Comparison of ENCODE assay signal across 8 cellular contexts in the genomic region with DNA sequence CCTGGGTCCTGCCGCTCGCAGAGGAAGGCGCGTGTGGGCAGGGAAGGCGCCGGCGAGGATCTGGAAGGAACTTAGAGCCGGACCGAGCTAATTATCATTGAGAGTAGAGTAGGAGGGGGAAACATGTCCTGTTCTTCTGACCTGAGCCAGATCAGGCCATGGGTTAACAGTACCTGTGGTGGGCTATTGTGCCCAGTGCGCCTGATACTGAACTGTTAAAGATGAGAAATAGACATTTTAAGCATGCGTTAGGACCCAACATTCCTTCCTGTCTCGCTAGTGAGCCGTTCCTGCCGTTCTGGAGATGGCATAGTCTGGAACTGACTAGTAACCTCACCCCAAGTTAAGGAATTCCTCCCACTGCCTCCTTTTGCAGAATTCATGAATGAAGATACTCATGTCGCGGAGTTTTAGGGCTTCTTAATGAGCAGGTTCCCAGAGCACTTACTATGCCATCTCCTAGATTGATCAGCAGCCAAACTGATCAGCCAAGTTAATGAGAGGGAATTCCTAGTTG. TPM values are rescaled to one million over a fixed set of nuclear protein-coding genes. Genes with fewer than 3 reads are reported as not detected.
DNase-seq lines count a peak whose midpoint lies in the region; ATAC-seq, FAIRE-seq and TF ChIP-seq lines count a peak whose summit lies in the region.

No MANE protein-coding gene starts in this region.

- CTCF ChIA-PET in A673 (lab: Charles Lee) = no interaction called here
- CTCF ChIA-PET in H1 (lab: Charles Lee; ENCODE audit: partially characterized antibody) = interaction anchor here (1.0 to 40.7 kb wide), 4 partner anchors 11 to 81 kb away, joined by 3 to 1450 read pairs (median 84); partner anchors contain the start of gene ALX3

- 12% methylated on average over 16 of the region's 16 CpGs; no CpG with 5 or more reads in 1 of the 2 experiments for WGBS in H1 (ENCODE audit: extremely low coverage in 1 of 2, insufficient coverage in 1 of 2, insufficient read length in 1 of 2, insufficient replicate concordance in 2 of 2, low coverage in 1 of 2, low lambda C conversion rate in 2 of 2, missing lambda C conversion rate in 1 of 2), 2 experiments

- POLR2A ChIA-PET in A673 (lab: Charles Lee; ENCODE audit: low non-redundant PET) (no interaction called here), H1 (lab: Charles Lee; ENCODE audit: partially characterized antibody) (interaction anchor here (0.6 to 2.3 kb wide), 19 partner anchors 8 to 344 kb away, joined by 3 to 13 read pairs (median 4); partner anchors contain the start of genes AHCYL1, ALX3 and RBM15)

- no peaks in the 10 kb centered on the region for H3K9me2 ChIP-seq in OCI-LY1 (ENCODE audit: low read depth, low read length)
- no peaks in the 10 kb centered on the region for H3K9me2 ChIP-seq in neural cell (ENCODE audit: insufficient read depth, low read length)

- H3K4me2 ChIP-seq in OCI-LY1 (ENCODE audit: low read length) (peak overlapping the region; percentile 67), H1 (ENCODE audit: insufficient read depth in 1 of 2, low read depth in 2 of 2, low read length in 2 of 2) (peak overlapping the region; percentile 92), neural cell (ENCODE audit: low read length) (peak overlapping the region; percentile 59)

- no peak overlapping the region for H3K23ac ChIP-seq in H1 (ENCODE audit: insufficient read length)

- H3K4me3 ChIP-seq in A673 (ENCODE audit: low read depth, low read length, poor library complexity, severe bottlenecking) = peak overlapping the region; percentile 87
- peak overlapping the region; percentile 79 for H3K4me3 ChIP-seq in OCI-LY1 (ENCODE audit: low read depth, low read length, poor library complexity, severe bottlenecking)
- H3K4me3 ChIP-seq in H1 (ENCODE audit: extremely low read depth in 1 of 4, insufficient read depth in 2 of 4, low read depth in 3 of 4, low read length in 4 of 4) = peak overlapping the region; percentile 71 to 97 (median 81)
- H3K4me3 ChIP-seq in neural cell (ENCODE audit: low read length) = peak overlapping the region; percentile 95

- no peaks in the 10 kb centered on the region for H3K27me3 ChIP-seq in A673 (replicated peaks; ENCODE audit: insufficient read depth, low read depth, low read length, poor library complexity)
- no peaks in the 10 kb centered on the region for H3K27me3 ChIP-seq in OCI-LY1 (ENCODE audit: insufficient read depth, low read length)
- H3K27me3 ChIP-seq in H1 (replicated peaks in 1 of 4; ENCODE audit: control insufficient read depth in 3 of 4, extremely low read depth in 1 of 4, insufficient read depth in 3 of 4, low read length in 3 of 4) = no peaks in the 10 kb centered on the region
- no peaks in the 10 kb centered on the region for H3K27me3 ChIP-seq in neural cell (ENCODE audit: insufficient read depth, low read depth, low read length)

- no peak overlapping the region for H4K91ac ChIP-seq in H1 (replicated peaks; ENCODE audit: insufficient read length, low read length)

- H3F3A ChIP-seq in OCI-LY1 (ENCODE audit: insufficient read depth, low read length) = no peaks in the 10 kb centered on the region
- no peaks in the 10 kb centered on the region for H3F3A ChIP-seq in neural cell (ENCODE audit: insufficient read depth, low read length, poor library complexity, severe bottlenecking)

- TF ChIP-seq EP300 in H1 (IDR thresholded peaks at IDR 0.05; ENCODE audit: borderline replicate concordance in 1 of 2, low read depth in 2 of 2, low read length in 2 of 2) (no peak), neural cell (conservative IDR thresholded peaks at IDR 0.05; ENCODE audit: poor library complexity, severe bottlenecking) (no peak)

- H4K8ac ChIP-seq in H1 (ENCODE audit: extremely low read depth, insufficient read depth, low read length) = no peak overlapping the region; the same call in 1 of the 2 replicates

- H2BK20ac ChIP-seq in H1 (ENCODE audit: low read length) = no peak overlapping the region

- H2BK15ac ChIP-seq in H1 (ENCODE audit: low read length) = no peak overlapping the region

- no peaks in the 10 kb centered on the region for H3K9me3 ChIP-seq in A673 (ENCODE audit: low read depth, low read length, poor library complexity, severe bottlenecking)
- H3K9me3 ChIP-seq in OCI-LY1 (ENCODE audit: low read length) = no peaks in the 10 kb centered on the region
- H3K9me3 ChIP-seq in H1 (ENCODE audit: insufficient read depth in 2 of 2, low read depth in 1 of 2, low read length in 1 of 2) = no peaks in the 10 kb centered on the region
- H3K9me3 ChIP-seq in neural cell (ENCODE audit: low read length) = no peaks in the 10 kb centered on the region

- H4K20me1 ChIP-seq in OCI-LY1 (ENCODE audit: insufficient read depth, low read length) (no peaks in the 10 kb centered on the region), H1 (replicated peaks in 1 of 2; ENCODE audit: control insufficient read depth in 1 of 2, insufficient read depth in 2 of 2, low read length in 2 of 2) (peaks cover 0 to 8% of the 10 kb centered on the region in 2 experiments), neural cell (ENCODE audit: insufficient read depth) (no peaks in the 10 kb centered on the region)

- H3K14ac ChIP-seq in H1 (ENCODE audit: insufficient read length) = no peak overlapping the region

- H3K4me1 ChIP-seq in A673 (ENCODE audit: insufficient read depth, low read length, poor library complexity, severe bottlenecking) (peaks cover 8% of the 10 kb centered on the region), OCI-LY1 (ENCODE audit: insufficient read depth, low read length, severe bottlenecking) (peaks cover 47% of the 10 kb centered on the region), H1 (replicated peaks in 1 of 4; ENCODE audit: control insufficient read depth in 3 of 4, insufficient read depth in 4 of 4, low read length in 3 of 4) (peaks cover 0 to 9% (median 5%) of the 10 kb centered on the region in 4 experiments; a peak in 4 of 7 replicates)

- H2AFZ ChIP-seq in OCI-LY1 (ENCODE audit: low read length) (no peak overlapping the region), H1 (ENCODE audit: low read length) (no peak overlapping the region), neural cell (ENCODE audit: low read depth, low read length) (peak overlapping the region; percentile 70)

- H3K4ac ChIP-seq in H1 (replicated peaks; ENCODE audit: insufficient read length, low read depth, low read length) = peak overlapping the region; percentile 15

- no peak overlapping the region for H3K56ac ChIP-seq in H1 (replicated peaks; ENCODE audit: insufficient read length, low read depth, low read length)

- TF ChIP-seq POLR2A in H1 (IDR thresholded peaks at IDR 0.05; ENCODE audit: control extremely low read depth in 1 of 2, low read depth in 2 of 2, low read length in 2 of 2) = no peak

- peaks cover 8% of the 10 kb centered on the region for H3K79me2 ChIP-seq in OCI-LY1 (ENCODE audit: insufficient read depth, low read length)
- peaks cover 9 to 27% of the 10 kb centered on the region in 2 experiments for H3K79me2 ChIP-seq in H1 (ENCODE audit: control insufficient read depth in 1 of 2, insufficient read depth in 2 of 2, low read length in 2 of 2)
- H3K79me2 ChIP-seq in neural cell (replicated peaks; ENCODE audit: insufficient read depth, low read length) = peaks cover 27% of the 10 kb centered on the region

- peak; percentile 28 for ATAC-seq in GM19351 (IDR thresholded peaks at IDR 0.05; ENCODE audit: unreplicated experiment)

- intact Hi-C loops in A673 (cut with micrococcal nuclease; ENCODE audit: unreplicated experiment) = no loop called here

- H2BK5ac ChIP-seq in H1 (ENCODE audit: low read depth, low read length) = peak overlapping the region; percentile 63

- peak overlapping the region; percentile 46; the same call in 1 of the 2 replicates for H2AK5ac ChIP-seq in H1 (ENCODE audit: low read depth, low read length)

- peak overlapping the region; percentile 35 for H4K5ac ChIP-seq in H1 (ENCODE audit: insufficient read length, low read depth, low read length)

- no peak overlapping the region for H2BK12ac ChIP-seq in H1 (ENCODE audit: low read depth, low read length)

- DNase-seq in A673 (ENCODE audit: low spot score) = no peak
- no peak for DNase-seq in H1 (ENCODE audit: low read depth in 1 of 2, low spot score in 2 of 2)
- no peak for DNase-seq in NCI-H2029 treated with DMSO at 0.1 percent for 48 hours (lab: John Stamatoyannopoulos, UW)
- no peak for DNase-seq in frontal cortex (ENCODE audit: low spot score in 2 of 2)
- DNase-seq in 8988T = no peak

- no TSS peak for BruUV-seq in A673 (replicated peaks; lab: Mats Ljungman, UMichigan)

- H3K23me2 ChIP-seq in H1 (ENCODE audit: low read depth, low read length) = peaks cover 7% of the 10 kb centered on the region; the same call in 1 of the 2 replicates

- peak overlapping the region; percentile 94 for H3K27ac ChIP-seq in A673 (ENCODE audit: low read depth, low read length, poor library complexity, severe bottlenecking)
- H3K27ac ChIP-seq in OCI-LY1 (ENCODE audit: low read depth, low read length, poor library complexity, severe bottlenecking) = no peak overlapping the region
- peak overlapping the region; percentile 52; the same call in 1 of the 2 replicates for H3K27ac ChIP-seq in H1 (ENCODE audit: low read depth, low read length)
- H3K27ac ChIP-seq in neural cell (ENCODE audit: low read length) = peak overlapping the region; percentile 93

- H3K36me3 ChIP-seq in A673 (ENCODE audit: insufficient read depth, low read length, poor library complexity, severe bottlenecking) = peaks cover 23% of the 10 kb centered on the region
- peaks cover 31% of the 10 kb centered on the region for H3K36me3 ChIP-seq in OCI-LY1 (ENCODE audit: insufficient read depth, low read length)
- H3K36me3 ChIP-seq in H1 (ENCODE audit: control insufficient read depth in 2 of 4, insufficient read depth in 4 of 4, low read length in 3 of 4) = peaks cover 16 to 30% (median 23%) of the 10 kb centered on the region in 4 experiments
- peaks cover 13% of the 10 kb centered on the region for H3K36me3 ChIP-seq in neural cell (ENCODE audit: insufficient read depth, low read length)

- no peak for FAIRE-seq in H1 (lab: Jason Lieb, UNC)
- FAIRE-seq in frontal cortex (lab: Jason Lieb, UNC) = no peak

- no peak for TF ChIP-seq RAD21 in H1 (IDR thresholded peaks at IDR 0.05 in 1 of 2, conservative IDR thresholded peaks at IDR 0.05 in 1 of 2; ENCODE audit: low read depth in 2 of 2, low read length in 2 of 2)
- no peak for TF ChIP-seq RAD21 in neural cell (conservative IDR thresholded peaks at IDR 0.05)

- TF ChIP-seq CTCF in A673 (conservative IDR thresholded peaks at IDR 0.05; ENCODE audit: low read depth, low read length) = no peak
- no peak for TF ChIP-seq CTCF in OCI-LY1 (IDR thresholded peaks at IDR 0.05; ENCODE audit: low read length)
- no peak for TF ChIP-seq CTCF in H1 (IDR thresholded peaks at IDR 0.05; ENCODE audit: control extremely low read depth in 1 of 3, insufficient read depth in 1 of 3, low read depth in 1 of 3, low read length in 3 of 3)
- no peak for TF ChIP-seq CTCF in neural cell (IDR thresholded peaks at IDR 0.05; ENCODE audit: poor library complexity, severe bottlenecking)

- no peak overlapping the region for H2BK120ac ChIP-seq in H1 (replicated peaks; ENCODE audit: low read depth, low read length)

- 0 out of 2 replicates have a peak overlapping the region, but pooled peaks have one; percentile 4 for H3K18ac ChIP-seq in H1 (ENCODE audit: extremely low read depth, low read length)

- H3K9ac ChIP-seq in OCI-LY1 (ENCODE audit: low read length) = peak overlapping the region; percentile 88
- peak overlapping the region; percentile 81 to 99 (median 84) for H3K9ac ChIP-seq in H1 (replicated peaks in 1 of 4; ENCODE audit: extremely low read depth in 1 of 4, low read depth in 3 of 4, low read length in 3 of 4)
- H3K9ac ChIP-seq in neural cell (ENCODE audit: low read length) = peak overlapping the region; percentile 97

- H3K79me1 ChIP-seq in H1 (ENCODE audit: low read depth, low read length) = peaks cover 6% of the 10 kb centered on the region

RNA-seq across cellular contexts. Expression of gene STRIP1, which starts 0.9 kb away (rescaled TPM):
- total RNA-seq in A673 (2021) (57.7 and 59.6 TPM in 2 replicates), frontal cortex (98.2 TPM)
- total RNA-seq in H1 (2021; fragmentation: NEBNext Ultra II Directional; extraction: Animal tissue kit (Norgen Biotek cat#: 25700)) = 45.1 and 45.6 TPM in 2 replicates
- polyA plus RNA-seq in H1 (2011; rRNA removed) (21.3 and 23.7 TPM in 2 replicates), neural cell (178 and 197 TPM in 2 replicates)
- polyA plus RNA-seq in H1 (2011; cell fraction: cytosol; rRNA removed) = 31.9 TPM
- polyA plus RNA-seq in H1 (2011; cell fraction: nucleus; rRNA removed) = 115 TPM
- 31.9 to 37.5 TPM (median 34.3 TPM) in 4 replicates for polyA plus RNA-seq in H1 (2012, experiment 1 of 2)
- polyA plus RNA-seq in H1 (2012, experiment 2 of 2) = 15.7 TPM
- polyA plus RNA-seq in H1 (2013, experiment 1 of 2) = 24.5 TPM
- polyA plus RNA-seq in H1 (2013, experiment 2 of 2) = 23.5 TPM
- 75.4 and 77.6 TPM in 2 replicates for polyA minus RNA-seq in H1 (2011; rRNA and poly(A)+ RNA removed)
- 26.4 TPM for polyA minus RNA-seq in H1 (2011; cell fraction: cytosol; rRNA and poly(A)+ RNA removed)
- 81.9 TPM for polyA minus RNA-seq in H1 (2011; cell fraction: nucleus; rRNA and poly(A)+ RNA removed)
- 198 and 201 TPM in 2 replicates for polyA minus RNA-seq in neural cell

RNA-seq across cellular contexts. Expression of gene ALX3, which starts 35.2 kb away (rescaled TPM):
- 0.81 and 0.84 TPM in 2 replicates for total RNA-seq in A673 (2021)
- not detected in 2 replicates for total RNA-seq in H1 (2021; fragmentation: NEBNext Ultra II Directional; extraction: Animal tissue kit (Norgen Biotek cat#: 25700))
- polyA plus RNA-seq in H1 (2011; rRNA removed) = 0.06 and 0.20 TPM in 2 replicates
- polyA plus RNA-seq in H1 (2011; cell fraction: cytosol; rRNA removed) = 0.05 TPM
- not detected for polyA plus RNA-seq in H1 (2011; cell fraction: nucleus; rRNA removed)
- polyA plus RNA-seq in H1 (2012, experiment 1 of 2) = 0.10 to 0.12 TPM in 2 of 4 replicates, not detected in the others
- polyA plus RNA-seq in H1 (2012, experiment 2 of 2) = not detected
- 0.02 TPM for polyA plus RNA-seq in H1 (2013, experiment 1 of 2)
- polyA plus RNA-seq in H1 (2013, experiment 2 of 2) = 0.07 TPM
- polyA minus RNA-seq in H1 (2011; rRNA and poly(A)+ RNA removed) = not detected in 2 replicates
- polyA minus RNA-seq in H1 (2011; cell fraction: cytosol; rRNA and poly(A)+ RNA removed) = not detected
- not detected for polyA minus RNA-seq in H1 (2011; cell fraction: nucleus; rRNA and poly(A)+ RNA removed)
- not detected in 2 replicates for polyA plus RNA-seq in neural cell
- not detected in 2 replicates for polyA minus RNA-seq in neural cell
- total RNA-seq in frontal cortex = 0.41 TPM

RNA-seq across cellular contexts. Expression of gene AHCYL1, which starts 50.7 kb away (rescaled TPM):
- total RNA-seq in A673 (2021) (89.6 and 107 TPM in 2 replicates), frontal cortex (21.2 TPM)
- 92.5 and 95.9 TPM in 2 replicates for total RNA-seq in H1 (2021; fragmentation: NEBNext Ultra II Directional; extraction: Animal tissue kit (Norgen Biotek cat#: 25700))
- polyA plus RNA-seq in H1 (2011; rRNA removed) (55.8 and 64.5 TPM in 2 replicates), neural cell (44.8 and 48.7 TPM in 2 replicates)
- 62.7 TPM for polyA plus RNA-seq in H1 (2011; cell fraction: cytosol; rRNA removed)
- 54.7 TPM for polyA plus RNA-seq in H1 (2011; cell fraction: nucleus; rRNA removed)
- 74.7 to 98.1 TPM (median 80.1 TPM) in 4 replicates for polyA plus RNA-seq in H1 (2012, experiment 1 of 2)
- polyA plus RNA-seq in H1 (2012, experiment 2 of 2) = 12.0 TPM
- polyA plus RNA-seq in H1 (2013, experiment 1 of 2) = 64.4 TPM
- polyA plus RNA-seq in H1 (2013, experiment 2 of 2) = 62.7 TPM
- 83.3 and 95.8 TPM in 2 replicates for polyA minus RNA-seq in H1 (2011; rRNA and poly(A)+ RNA removed)
- polyA minus RNA-seq in H1 (2011; cell fraction: cytosol; rRNA and poly(A)+ RNA removed) = 46.4 TPM
- polyA minus RNA-seq in H1 (2011; cell fraction: nucleus; rRNA and poly(A)+ RNA removed) = 34.2 TPM
- polyA minus RNA-seq in neural cell = 39.9 and 40.3 TPM in 2 replicates
